In genomic region chr6:25178336-25178735, GRCh38 we compare ENCODE assay signal across 17 cellular contexts.
DNase-seq lines count a peak whose midpoint lies in the region; ATAC-seq, FAIRE-seq and TF ChIP-seq lines count a peak whose summit lies in the region.
"Had no signal": no experiment of that assay in that cellular context is flagged by ENCODE, and none has a peak within 500 bp of the region (broad histone marks: within the 10 kb centered on the region; RNA-seq: fewer than 3 reads in every experiment).

No MANE protein-coding gene starts in this region.

- H3K4me1 ChIP-seq in heart left ventricle (peaks cover 0 to 61% (median 8%) of the 10 kb centered on the region in 12 donors), right cardiac atrium (ENCODE audit: control insufficient read depth, insufficient read depth, low read length) (peaks cover 4% of the 10 kb centered on the region), astrocyte (ENCODE audit: insufficient read depth, low read length) (peaks cover 23% of the 10 kb centered on the region), upper lobe of right lung (peaks cover 39% of the 10 kb centered on the region)
- H3K4me1 ChIP-seq: neural progenitor cell had no signal

- DNase-seq in heart left ventricle (no peak), right cardiac atrium (no peak), astrocyte (ENCODE audit: low read depth) (no peak), neural crest cell (ENCODE audit: low read depth, low spot score) (no peak), upper lobe of right lung (no peak), GM19240 (ENCODE audit: insufficient read length, low spot score) (no peak)
- DNase-seq in stimulated activated naive B cell treated with anti-CD40 and anti-IgM and Interleukin-4, amounts not matched to agents 10 μg/mL and 1 μg/mL and 100 μg/mL, for 72 hours = no peak
- DNase-seq: activated naive CD4-positive, alpha-beta T cell treated with anti-CD3 and anti-CD28 coated beads, Interleukin-2, amount 10 ng/mL, durations not matched to agents 7 days and 5 days; Calu3; effector memory CD4-positive, alpha-beta T cell; NCI-H1048; NCI-H82; T-helper 17 cell had no signal

- ATAC-seq in heart left ventricle = no peak
- ATAC-seq in right cardiac atrium = no peak
- ATAC-seq in upper lobe of right lung = no peak
- ATAC-seq in stimulated activated naive B cell treated with anti-CD40 and anti-IgM and Interleukin-4, amounts not matched to agents 10 μg/mL and 1 μg/mL and 100 μg/mL, for 72 hours (replicated peaks) = no peak
- no peak for ATAC-seq in HG03378 (IDR thresholded peaks at IDR 0.05; ENCODE audit: unreplicated experiment)
- ATAC-seq: T-helper 17 cell had no signal

- H3K4me3 ChIP-seq in heart left ventricle (no peak overlapping the region), right cardiac atrium (ENCODE audit: low read length) (no peak overlapping the region), astrocyte (ENCODE audit: insufficient read depth, low read depth, low read length) (no peak overlapping the region), upper lobe of right lung (no peak overlapping the region)
- H3K4me3 ChIP-seq: neural progenitor cell had no signal

- no peaks in the 10 kb centered on the region for H3K27me3 ChIP-seq in heart left ventricle
- no peaks in the 10 kb centered on the region for H3K27me3 ChIP-seq in right cardiac atrium (ENCODE audit: control insufficient read depth, insufficient read depth)
- no peaks in the 10 kb centered on the region for H3K27me3 ChIP-seq in astrocyte (ENCODE audit: insufficient read depth, low read length)
- H3K27me3 ChIP-seq in upper lobe of right lung = no peaks in the 10 kb centered on the region
- H3K27me3 ChIP-seq: neural progenitor cell had no signal

- peaks cover 48% of the 10 kb centered on the region for H3K4me1 Mint-ChIP-seq in astrocyte (ENCODE audit: low read depth, unreplicated experiment)
- H3K4me1 Mint-ChIP-seq in neural crest cell = no peaks in the 10 kb centered on the region
- H3K4me1 Mint-ChIP-seq in stimulated activated naive B cell treated with anti-CD40 and anti-IgM and Interleukin-4, amounts not matched to agents 10 μg/mL and 1 μg/mL and 100 μg/mL, for 72 hours = peaks cover 4 to 12% of the 10 kb centered on the region in 2 donors
- H3K4me1 Mint-ChIP-seq: neural progenitor cell had no signal

- TF ChIP-seq POLR2A in heart left ventricle (IDR thresholded peaks at IDR 0.05) = no peak

- H3K4me3 Mint-ChIP-seq in astrocyte (ENCODE audit: unreplicated experiment) (no peak overlapping the region), neural crest cell (no peak overlapping the region)
- no peak overlapping the region for H3K4me3 Mint-ChIP-seq in stimulated activated naive B cell treated with anti-CD40 and anti-IgM and Interleukin-4, amounts not matched to agents 10 μg/mL and 1 μg/mL and 100 μg/mL, for 72 hours
- H3K4me3 Mint-ChIP-seq: activated naive CD4-positive, alpha-beta T cell treated with anti-CD3 and anti-CD28 coated beads, Interleukin-2, amount 10 ng/mL, durations not matched to agents 7 days and 5 days; neural progenitor cell; T-helper 17 cell had no signal

- TF ChIP-seq CTCF in heart left ventricle (IDR thresholded peaks at IDR 0.05) (no peak), astrocyte (IDR thresholded peaks at IDR 0.05; ENCODE audit: insufficient read depth, low read depth, low read length) (no peak), neural crest cell (conservative IDR thresholded peaks at IDR 0.05) (no peak), upper lobe of right lung (IDR thresholded peaks at IDR 0.05) (no peak)

- peak overlapping the region; percentile 58 for H3K27ac Mint-ChIP-seq in astrocyte (ENCODE audit: unreplicated experiment)
- H3K27ac Mint-ChIP-seq in neural crest cell (ENCODE audit: unreplicated experiment) = peak overlapping the region; percentile 21
- no peak overlapping the region for H3K27ac Mint-ChIP-seq in stimulated activated naive B cell treated with anti-CD40 and anti-IgM and Interleukin-4, amounts not matched to agents 10 μg/mL and 1 μg/mL and 100 μg/mL, for 72 hours
- H3K27ac Mint-ChIP-seq: activated naive CD4-positive, alpha-beta T cell treated with anti-CD3 and anti-CD28 coated beads, Interleukin-2, amount 10 ng/mL, durations not matched to agents 7 days and 5 days; neural progenitor cell; T-helper 17 cell had no signal

- no peak overlapping the region for H3K4me2 ChIP-seq in astrocyte (ENCODE audit: low read length)
- H3K4me2 ChIP-seq: neural progenitor cell had no signal

- WGBS in heart left ventricle, 4 donors = 68 to 75% (median 71%) methylated on average over 5 of the region's 5 CpGs
- WGBS in right cardiac atrium = 78% methylated on average over 5 of the region's 5 CpGs

- intact Hi-C loops in heart left ventricle (cut with DNase I) (loop anchor here in 3 of 10 donors (2.0 to 10.0 kb wide), 3 partner anchors 40 to 94 kb away; no protein-coding TSS in a partner anchor), right cardiac atrium (cut with DNase I) (no loop called here), upper lobe of right lung (cut with DNase I) (no loop called here)

- H3K27me3 Mint-ChIP-seq in astrocyte (ENCODE audit: low read depth, unreplicated experiment) (no peaks in the 10 kb centered on the region), neural crest cell (ENCODE audit: low read depth) (peaks cover 5% of the 10 kb centered on the region)
- H3K27me3 Mint-ChIP-seq in stimulated activated naive B cell treated with anti-CD40 and anti-IgM and Interleukin-4, amounts not matched to agents 10 μg/mL and 1 μg/mL and 100 μg/mL, for 72 hours = peaks cover 4 to 13% of the 10 kb centered on the region in 2 donors
- H3K27me3 Mint-ChIP-seq: T-helper 17 cell had no signal

- H3K36me3 Mint-ChIP-seq in astrocyte (ENCODE audit: low read depth, unreplicated experiment) (peaks cover 3% of the 10 kb centered on the region), neural crest cell (ENCODE audit: low read depth) (no peaks in the 10 kb centered on the region)
- H3K36me3 Mint-ChIP-seq in stimulated activated naive B cell treated with anti-CD40 and anti-IgM and Interleukin-4, amounts not matched to agents 10 μg/mL and 1 μg/mL and 100 μg/mL, for 72 hours = no peaks in the 10 kb centered on the region
- H3K36me3 Mint-ChIP-seq: activated naive CD4-positive, alpha-beta T cell treated with anti-CD3 and anti-CD28 coated beads, Interleukin-2, amount 10 ng/mL, durations not matched to agents 7 days and 5 days; neural progenitor cell had no signal

- no peaks in the 10 kb centered on the region for H3K36me3 ChIP-seq in heart left ventricle
- H3K36me3 ChIP-seq in astrocyte (ENCODE audit: insufficient read depth, low read length) = no peaks in the 10 kb centered on the region
- H3K36me3 ChIP-seq in upper lobe of right lung = no peaks in the 10 kb centered on the region
- H3K36me3 ChIP-seq: neural progenitor cell had no signal

- FAIRE-seq in astrocyte (lab: Jason Lieb, UNC) = no peak
- FAIRE-seq: RCC 7860, urothelium cell line had no signal

- H3K9ac ChIP-seq in astrocyte (ENCODE audit: low read length) = no peak overlapping the region
- H3K9ac ChIP-seq: neural progenitor cell had no signal

- H3K9me3 Mint-ChIP-seq in astrocyte (ENCODE audit: unreplicated experiment) (no peaks in the 10 kb centered on the region), neural crest cell (no peaks in the 10 kb centered on the region)
- H3K9me3 Mint-ChIP-seq in stimulated activated naive B cell treated with anti-CD40 and anti-IgM and Interleukin-4, amounts not matched to agents 10 μg/mL and 1 μg/mL and 100 μg/mL, for 72 hours = no peaks in the 10 kb centered on the region
- H3K9me3 Mint-ChIP-seq: activated naive CD4-positive, alpha-beta T cell treated with anti-CD3 and anti-CD28 coated beads, Interleukin-2, amount 10 ng/mL, durations not matched to agents 7 days and 5 days; neural progenitor cell had no signal

- H3K79me2 ChIP-seq in astrocyte (ENCODE audit: insufficient read depth, low read length) = no peaks in the 10 kb centered on the region

- peak overlapping the region in 11 of 12 donors; percentile 57 to 82 (median 70) for H3K27ac ChIP-seq in heart left ventricle
- no peak overlapping the region for H3K27ac ChIP-seq in right cardiac atrium (ENCODE audit: low read length)
- no peak overlapping the region for H3K27ac ChIP-seq in astrocyte (ENCODE audit: low read depth, low read length)
- peak overlapping the region; percentile 70 for H3K27ac ChIP-seq in upper lobe of right lung
- H3K27ac ChIP-seq: neural progenitor cell had no signal

- H4K20me1 ChIP-seq in astrocyte (ENCODE audit: insufficient read depth, low read length) = no peaks in the 10 kb centered on the region

- H3K9me3 ChIP-seq in heart left ventricle (no peaks in the 10 kb centered on the region), right cardiac atrium (ENCODE audit: control insufficient read depth, low read length) (no peaks in the 10 kb centered on the region), astrocyte (ENCODE audit: insufficient read depth, low read depth, low read length) (no peaks in the 10 kb centered on the region), upper lobe of right lung (no peaks in the 10 kb centered on the region)

- no peak overlapping the region for H2AFZ ChIP-seq in astrocyte (ENCODE audit: low read depth, low read length)
- H2AFZ ChIP-seq: neural progenitor cell had no signal

Comparison
In these comparisons a context has a peak if more than half of its experiments do, and no peak if none do; other contexts are left out.
1. H3K27ac ChIP-seq: peak in heart left ventricle (11 of 12) and upper lobe of right lung (single experiment); none in right cardiac atrium (single experiment) and astrocyte (single experiment).